Comparison of ENCODE assay signal across 11 cellular contexts in genomic region chr2:25557179-25558036, GRCh38.
DNase-seq lines count a peak whose midpoint lies in the region; ATAC-seq and TF ChIP-seq lines count a peak whose summit lies in the region.
"Had no signal": no experiment of that assay in that cellular context is flagged by ENCODE, and none has a peak within 500 bp of the region (broad histone marks: within the 10 kb centered on the region; RNA-seq: fewer than 3 reads in every experiment).

No MANE protein-coding gene starts in this region.

- H3K4me3 ChIP-seq in spleen = no peak overlapping the region
- H3K4me3 ChIP-seq: breast epithelium had no signal

- WGBS in spleen, 5 donors = 72 to 90% (median 89%) methylated on average over 6 of the region's 6 CpGs

- no peak for TF ChIP-seq POLR2A in spleen (IDR thresholded peaks at IDR 0.05)

- intact Hi-C loops in spleen (cut with DNase I; ENCODE audit: low total_unique reads) = no loop called here

- H3K27me3 ChIP-seq in spleen (replicated peaks in 1 of 7) = no peaks in the 10 kb centered on the region
- H3K27me3 ChIP-seq: breast epithelium had no signal

- H3K4me1 Mint-ChIP-seq in activated T-cell treated with anti-CD3 and anti-CD28 coated beads, Interleukin-2, amount 50 U/mL, for 24 hours (ENCODE audit: low read depth) = peaks cover 58% of the 10 kb centered on the region

- H3K27ac Mint-ChIP-seq in activated T-cell treated with anti-CD3 and anti-CD28 coated beads, Interleukin-2, amount 50 U/mL, for 24 hours = peak overlapping the region; percentile 85

- peaks cover 11 to 25% (median 18%) of the 10 kb centered on the region in 6 donors for H3K4me1 ChIP-seq in spleen
- H3K4me1 ChIP-seq: breast epithelium had no signal

- H3K27me3 Mint-ChIP-seq in activated T-cell treated with anti-CD3 and anti-CD28 coated beads, Interleukin-2, amount 50 U/mL, for 24 hours = no peaks in the 10 kb centered on the region
- H3K27me3 Mint-ChIP-seq: naive B cell had no signal

- no peaks in the 10 kb centered on the region for H3K36me3 ChIP-seq in spleen
- H3K36me3 ChIP-seq: breast epithelium had no signal

- peaks cover 5% of the 10 kb centered on the region for H3K36me3 Mint-ChIP-seq in activated T-cell treated with anti-CD3 and anti-CD28 coated beads, Interleukin-2, amount 50 U/mL, for 24 hours (ENCODE audit: low read depth)
- H3K36me3 Mint-ChIP-seq: naive B cell had no signal

- H3K4me3 Mint-ChIP-seq in activated T-cell treated with anti-CD3 and anti-CD28 coated beads, Interleukin-2, amount 50 U/mL, for 24 hours = peak overlapping the region; percentile 10

- H3K9me3 Mint-ChIP-seq in activated T-cell treated with anti-CD3 and anti-CD28 coated beads, Interleukin-2, amount 50 U/mL, for 24 hours = peaks cover 8% of the 10 kb centered on the region

- H3K9me3 ChIP-seq in spleen = no peaks in the 10 kb centered on the region
- H3K9me3 ChIP-seq: breast epithelium had no signal

- H3K27ac ChIP-seq in spleen = peak overlapping the region in 6 of 8 donors; percentile 24 to 70 (median 56)
- H3K27ac ChIP-seq: breast epithelium had no signal

- ATAC-seq in HG02852 (IDR thresholded peaks at IDR 0.05; ENCODE audit: unreplicated experiment) = peak; percentile 33

- TF ChIP-seq CTCF in spleen (IDR thresholded peaks at IDR 0.05 in 8 of 11, conservative IDR thresholded peaks at IDR 0.05 in 3 of 11) = no peak

- DNase-seq in activated T-cell treated with anti-CD3 and anti-CD28 coated beads, Interleukin-2, amount 50 U/mL, for 24 hours = no peak
- DNase-seq in activated T-cell treated with anti-CD3 and anti-CD28 coated beads, Interleukin-2, amount 50 U/mL, for 1 hour = no peak
- peak; percentile 7 for DNase-seq in RPMI8226
- no peak for DNase-seq in spleen
- DNase-seq in mesenteric fat pad (ENCODE audit: low spot score) = no peak
- no peak for DNase-seq in RKO (ENCODE audit: low spot score)
- DNase-seq in cerebellar cortex (ENCODE audit: low spot score) = no peak
- DNase-seq: naive B cell, NCI-H446 treated with DMSO at 0.1 percent for 48 hours had no signal
